Comparison of ENCODE assay signal across 15 cellular contexts in the genomic region with DNA sequence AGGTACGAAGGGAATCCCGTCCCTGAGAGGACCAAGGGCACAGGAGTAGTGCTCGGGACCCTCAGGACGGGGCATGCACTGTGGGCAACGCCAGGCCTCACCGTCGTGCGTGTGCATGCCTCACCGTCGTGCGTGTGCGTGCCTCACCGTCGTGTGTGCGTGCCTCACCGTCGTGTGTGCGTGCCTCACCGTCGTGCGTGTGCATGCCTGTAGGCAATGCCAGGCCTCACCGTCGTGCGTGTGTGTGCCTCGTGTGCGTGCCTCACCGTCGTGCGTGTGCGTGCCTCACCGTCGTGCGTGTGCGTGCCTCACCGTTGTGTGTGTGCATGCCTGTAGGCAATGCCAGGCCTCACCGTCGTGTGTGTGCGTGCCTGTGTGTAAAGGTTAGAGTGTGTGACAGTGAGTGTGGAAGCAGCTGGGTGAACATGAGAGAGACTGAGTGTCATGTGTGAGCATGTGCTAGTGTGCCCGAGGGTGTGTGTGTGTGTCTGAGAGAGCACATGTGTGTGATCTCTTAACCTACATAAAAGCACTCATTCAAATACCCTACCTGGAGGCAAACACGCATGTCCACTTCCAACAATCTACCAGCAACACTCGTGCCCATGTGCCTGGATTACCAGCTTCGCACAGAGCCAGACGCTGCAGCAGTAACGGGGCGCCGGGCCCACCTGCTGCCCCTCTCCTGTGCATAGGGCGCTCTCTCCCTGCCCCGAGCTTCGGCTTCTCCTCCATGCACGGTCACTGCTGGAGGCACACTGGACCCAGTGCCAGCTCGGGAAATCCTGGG. TPM values are rescaled to one million over a fixed set of nuclear protein-coding genes. Genes with fewer than 3 reads are reported as not detected.
A peak's percentile ranks its signal among the peaks of the same experiment; 100 is the strongest.
DNase-seq lines count a peak whose midpoint lies in the region; ATAC-seq, FAIRE-seq and TF ChIP-seq lines count a peak whose summit lies in the region.
"Had no signal": no experiment of that assay in that cellular context is flagged by ENCODE, and none has a peak within 500 bp of the region (broad histone marks: within the 10 kb centered on the region; RNA-seq: fewer than 3 reads in every experiment).

No MANE protein-coding gene starts in this region.

- no peak overlapping the region for H3K4me2 ChIP-seq in H1 (ENCODE audit: insufficient read depth in 1 of 2, low read depth in 2 of 2, low read length in 2 of 2)
- H3K4me2 ChIP-seq in neuronal stem cell (ENCODE audit: insufficient read depth, low read length, poor library complexity, severe bottlenecking) = no peak overlapping the region
- H3K4me2 ChIP-seq: PC-9 had no signal

- no peak for TF ChIP-seq POLR2A in H1 (IDR thresholded peaks at IDR 0.05; ENCODE audit: control extremely low read depth in 1 of 2, low read depth in 2 of 2, low read length in 2 of 2)

- no peak for FAIRE-seq in H1 (lab: Jason Lieb, UNC)

- H3K9ac ChIP-seq in H1 (replicated peaks in 1 of 4; ENCODE audit: extremely low read depth in 1 of 4, low read depth in 3 of 4, low read length in 3 of 4) (0 out of 7 replicates have a peak overlapping the region, but pooled peaks of 1 of the 4 experiments have one; percentile 2), neuronal stem cell (ENCODE audit: low read depth, low read length, poor library complexity) (peak overlapping the region; percentile 73)
- H3K9ac ChIP-seq: parathyroid adenoma had no signal

- H2AK5ac ChIP-seq in H1 (ENCODE audit: low read depth, low read length) (peak overlapping the region; percentile 94), neuronal stem cell (ENCODE audit: low read depth, low read length) (no peak overlapping the region)

- H3K18ac ChIP-seq in H1 (ENCODE audit: extremely low read depth, low read length) (no peak overlapping the region), neuronal stem cell (ENCODE audit: low read length) (peak overlapping the region; percentile 73)

- POLR2A ChIA-PET in H1 (lab: Charles Lee; ENCODE audit: partially characterized antibody) = no interaction called here

- H3K4me1 ChIP-seq in H1 (replicated peaks in 1 of 4; ENCODE audit: control insufficient read depth in 3 of 4, insufficient read depth in 4 of 4, low read length in 3 of 4) (peaks cover 0 to 6% (median 5%) of the 10 kb centered on the region in 4 experiments; a peak in 3 of 7 replicates), neuronal stem cell (ENCODE audit: control insufficient read depth in 2 of 2, insufficient read depth in 1 of 2, low read depth in 1 of 2, low read length in 2 of 2) (peaks cover 23 to 32% of the 10 kb centered on the region in 2 donors), upper lobe of right lung (peaks cover 5% of the 10 kb centered on the region)

- H3K36me3 ChIP-seq in H1 (ENCODE audit: control insufficient read depth in 2 of 4, insufficient read depth in 4 of 4, low read length in 3 of 4) (peaks cover 0 to 5% (median under 1%) of the 10 kb centered on the region in 4 experiments; a peak in 1 of 8 replicates), neuronal stem cell (replicated peaks in 1 of 2; ENCODE audit: control insufficient read depth in 2 of 2, insufficient read depth in 2 of 2, low read length in 2 of 2) (peaks cover 5 to 53% of the 10 kb centered on the region in 2 donors), upper lobe of right lung (no peaks in the 10 kb centered on the region)
- H3K36me3 ChIP-seq: MG63 had no signal

- no peak overlapping the region for H3K27ac ChIP-seq in H1 (ENCODE audit: low read depth, low read length)
- no peak overlapping the region for H3K27ac ChIP-seq in neuronal stem cell (replicated peaks; ENCODE audit: low read length)
- H3K27ac ChIP-seq in upper lobe of right lung = no peak overlapping the region
- H3K27ac ChIP-seq: parathyroid adenoma had no signal

- CTCF ChIA-PET in H1 (lab: Charles Lee; ENCODE audit: partially characterized antibody) = interaction anchor here (0.6 to 1.9 kb wide), 6 partner anchors 14 to 251 kb away, joined by 3 to 5 read pairs (median 4); no protein-coding TSS in a partner anchor

- H3K79me1 ChIP-seq in H1 (ENCODE audit: low read depth, low read length) (peaks cover 3% of the 10 kb centered on the region), neuronal stem cell (ENCODE audit: low read depth, low read length) (peaks cover 22% of the 10 kb centered on the region)

- no peak overlapping the region for H2BK20ac ChIP-seq in H1 (ENCODE audit: low read length)

- H4K5ac ChIP-seq in H1 (ENCODE audit: insufficient read length, low read depth, low read length) = no peak overlapping the region

- peak overlapping the region; percentile 19; the same call in 1 of the 2 replicates for H4K8ac ChIP-seq in H1 (ENCODE audit: extremely low read depth, insufficient read depth, low read length)
- peak overlapping the region; percentile 52 for H4K8ac ChIP-seq in neuronal stem cell (ENCODE audit: low read depth, low read length)

- TF ChIP-seq CTCF in H1 (IDR thresholded peaks at IDR 0.05; ENCODE audit: control extremely low read depth in 1 of 3, insufficient read depth in 1 of 3, low read depth in 1 of 3, low read length in 3 of 3) (no peak), upper lobe of right lung (IDR thresholded peaks at IDR 0.05) (no peak)

- no peaks in the 10 kb centered on the region for H3K23me2 ChIP-seq in H1 (ENCODE audit: low read depth, low read length)

- no peak overlapping the region for H3K14ac ChIP-seq in H1 (ENCODE audit: insufficient read length)
- peak overlapping the region; percentile 73 for H3K14ac ChIP-seq in neuronal stem cell (ENCODE audit: low read length)

- 94% methylated on average over 51 of the region's 51 CpGs; no CpG with 5 or more reads in 1 of the 2 experiments for WGBS in H1 (ENCODE audit: extremely low coverage in 1 of 2, insufficient coverage in 1 of 2, insufficient read length in 1 of 2, insufficient replicate concordance in 2 of 2, low coverage in 1 of 2, low lambda C conversion rate in 2 of 2, missing lambda C conversion rate in 1 of 2), 2 experiments
- WGBS in neuronal stem cell (ENCODE audit: extremely low coverage in 2 of 2, insufficient read length in 2 of 2, insufficient replicate concordance in 1 of 2), 2 donors = no CpG with 5 or more reads among the region's 51 CpGs

- intact Hi-C loops in upper lobe of right lung (cut with DNase I) = no loop called here

- H3K9me3 ChIP-seq in H1 (ENCODE audit: insufficient read depth in 2 of 2, low read depth in 1 of 2, low read length in 1 of 2) = no peaks in the 10 kb centered on the region
- no peaks in the 10 kb centered on the region for H3K9me3 ChIP-seq in neuronal stem cell (replicated peaks in 1 of 2; ENCODE audit: control insufficient read depth in 2 of 2, insufficient read depth in 1 of 2, low read depth in 1 of 2, low read length in 2 of 2)
- H3K9me3 ChIP-seq in upper lobe of right lung = no peaks in the 10 kb centered on the region
- H3K9me3 ChIP-seq: MG63 had no signal

- no peak for TF ChIP-seq EP300 in H1 (IDR thresholded peaks at IDR 0.05; ENCODE audit: borderline replicate concordance in 1 of 2, low read depth in 2 of 2, low read length in 2 of 2)

- H2BK15ac ChIP-seq in H1 (ENCODE audit: low read length) = 0 out of 2 replicates have a peak overlapping the region, but pooled peaks have one; percentile 77
- no peak overlapping the region for H2BK15ac ChIP-seq in neuronal stem cell (ENCODE audit: low read length)

- H3K4me3 ChIP-seq in H1 (ENCODE audit: extremely low read depth in 1 of 4, insufficient read depth in 2 of 4, low read depth in 3 of 4, low read length in 4 of 4) (no peak overlapping the region), neuronal stem cell (ENCODE audit: low read length in 2 of 2) (peak overlapping the region in 1 of 2 donors; percentile 2), upper lobe of right lung (no peak overlapping the region)
- H3K4me3 ChIP-seq: PC-9 had no signal

- peak overlapping the region; percentile 45 for H4K91ac ChIP-seq in H1 (replicated peaks; ENCODE audit: insufficient read length, low read length)
- H4K91ac ChIP-seq in neuronal stem cell (ENCODE audit: low read depth, low read length, poor library complexity) = no peak overlapping the region

- H3K23ac ChIP-seq in H1 (ENCODE audit: insufficient read length) (no peak overlapping the region), neuronal stem cell (ENCODE audit: low read depth, low read length, poor library complexity) (peak overlapping the region; percentile 96)

- peak; percentile 19 for DNase-seq in activated CD8-positive, alpha-beta memory T cell treated with anti-CD3 and anti-CD28 coated beads for 24 hours
- DNase-seq in activated CD8-positive, alpha-beta memory T cell treated with anti-CD3 and anti-CD28 coated beads, Interleukin-2, amount 50 U/mL, for 4 hours = no peak
- peak in 1 of 2 experiments; percentile 27 for DNase-seq in H1 (ENCODE audit: low read depth in 1 of 2, low spot score in 2 of 2)
- no peak for DNase-seq in neuronal stem cell (ENCODE audit: low spot score)
- DNase-seq in upper lobe of right lung = peak; percentile 53
- no peak for DNase-seq in putamen (ENCODE audit: low spot score)
- no peak for DNase-seq in activated CD4-positive, alpha-beta T cell treated with anti-CD3 and anti-CD28 coated beads, Interleukin-2, amount 50 U/mL, for 1 hour
- DNase-seq: activated CD8-positive, alpha-beta T cell treated with anti-CD3 and anti-CD28 coated beads, Interleukin-2, amount 10 ng/mL, durations not matched to agents 7 days and 5 days; activated naive CD8-positive, alpha-beta T cell treated with anti-CD3 and anti-CD28 coated beads, Interleukin-2, amount 10 ng/mL, durations not matched to agents 7 days and 5 days; MG63; NCI-H2171 treated with DMSO at 0.1 percent for 48 hours; PC-9; T-helper 9 cell had no signal

- TF ChIP-seq RAD21 in H1 (IDR thresholded peaks at IDR 0.05 in 1 of 2, conservative IDR thresholded peaks at IDR 0.05 in 1 of 2; ENCODE audit: low read depth in 2 of 2, low read length in 2 of 2) = no peak

- peaks cover 0 to 2% (median 0%) of the 10 kb centered on the region in 4 experiments; a peak in 2 of 7 replicates for H3K27me3 ChIP-seq in H1 (replicated peaks in 1 of 4; ENCODE audit: control insufficient read depth in 3 of 4, extremely low read depth in 1 of 4, insufficient read depth in 3 of 4, low read length in 3 of 4)
- H3K27me3 ChIP-seq in neuronal stem cell (ENCODE audit: control insufficient read depth in 3 of 3, insufficient read depth in 3 of 3, low read depth in 1 of 3, low read length in 3 of 3) = no peaks in the 10 kb centered on the region
- H3K27me3 ChIP-seq in upper lobe of right lung = no peaks in the 10 kb centered on the region
- H3K27me3 ChIP-seq: MG63 had no signal

- H2BK120ac ChIP-seq in H1 (replicated peaks; ENCODE audit: low read depth, low read length) = no peak overlapping the region
- no peak overlapping the region for H2BK120ac ChIP-seq in neuronal stem cell (ENCODE audit: low read depth, low read length)

- no peak overlapping the region for H2AFZ ChIP-seq in H1 (ENCODE audit: low read length)
- H2AFZ ChIP-seq in neuronal stem cell (ENCODE audit: low read length) = no peak overlapping the region
- H2AFZ ChIP-seq: parathyroid adenoma, PC-9 had no signal

- H3K4ac ChIP-seq in H1 (replicated peaks; ENCODE audit: insufficient read length, low read depth, low read length) (no peak overlapping the region), neuronal stem cell (ENCODE audit: low read length) (no peak overlapping the region)

- no peak for ATAC-seq in upper lobe of right lung
- ATAC-seq in GM21619 (IDR thresholded peaks at IDR 0.05; ENCODE audit: unreplicated experiment) = no peak
- ATAC-seq: activated CD8-positive, alpha-beta T cell treated with anti-CD3 and anti-CD28 coated beads, Interleukin-2, amount 10 ng/mL, durations not matched to agents 7 days and 5 days had no signal

- H4K20me1 ChIP-seq in H1 (replicated peaks in 1 of 2; ENCODE audit: control insufficient read depth in 1 of 2, insufficient read depth in 2 of 2, low read length in 2 of 2) = peaks cover 0 to 15% of the 10 kb centered on the region in 2 experiments

- H3K79me2 ChIP-seq in H1 (ENCODE audit: control insufficient read depth in 1 of 2, insufficient read depth in 2 of 2, low read length in 2 of 2) = peaks cover 0 to 10% of the 10 kb centered on the region in 2 experiments; a peak in 1 of 4 replicates

- peak overlapping the region; percentile 91 for H2BK5ac ChIP-seq in H1 (ENCODE audit: low read depth, low read length)
- H2BK5ac ChIP-seq in neuronal stem cell (ENCODE audit: low read length) = no peak overlapping the region

- H2BK12ac ChIP-seq in H1 (ENCODE audit: low read depth, low read length) = peak overlapping the region; percentile 61; the same call in 1 of the 2 replicates
- no peak overlapping the region for H2BK12ac ChIP-seq in neuronal stem cell (ENCODE audit: low read length)

- no peak overlapping the region for H3K56ac ChIP-seq in H1 (replicated peaks; ENCODE audit: insufficient read length, low read depth, low read length)

RNA-seq across cellular contexts. Expression of a gene that starts 36.3 kb away (rescaled TPM):
- total RNA-seq in H1 (2021; fragmentation: NEBNext Ultra II Directional; extraction: Animal tissue kit (Norgen Biotek cat#: 25700)) = 16.5 and 17.0 TPM in 2 replicates
- 7.3 and 9.2 TPM in 2 replicates for polyA plus RNA-seq in H1 (2011; rRNA removed)
- 9.3 TPM for polyA plus RNA-seq in H1 (2011; cell fraction: cytosol; rRNA removed)
- polyA plus RNA-seq in H1 (2011; cell fraction: nucleus; rRNA removed) = 15.7 TPM
- 8.0 to 13.2 TPM (median 9.8 TPM) in 4 replicates for polyA plus RNA-seq in H1 (2012, experiment 1 of 2)
- 3.3 TPM for polyA plus RNA-seq in H1 (2012, experiment 2 of 2)
- 4.8 TPM for polyA plus RNA-seq in H1 (2013, experiment 1 of 2)
- polyA plus RNA-seq in H1 (2013, experiment 2 of 2) = 4.1 TPM
- 13.4 and 18.4 TPM in 2 replicates for polyA minus RNA-seq in H1 (2011; rRNA and poly(A)+ RNA removed)
- 14.1 TPM for polyA minus RNA-seq in H1 (2011; cell fraction: cytosol; rRNA and poly(A)+ RNA removed)
- 25.4 TPM for polyA minus RNA-seq in H1 (2011; cell fraction: nucleus; rRNA and poly(A)+ RNA removed)
- polyA plus RNA-seq in neuronal stem cell (2013, experiment 1 of 2) = 40.4 TPM
- polyA plus RNA-seq in neuronal stem cell (2013, experiment 2 of 2) = 42.5 TPM
- 28.0 TPM for total RNA-seq in upper lobe of right lung

Comparison
In these comparisons a context has a peak if more than half of its experiments do, and no peak if none do; other contexts are left out.
1. DNase-seq: peak in activated CD8-positive, alpha-beta memory T cell treated with anti-CD3 and anti-CD28 coated beads for 24 hours (single experiment) and upper lobe of right lung (single experiment); none in activated CD8-positive, alpha-beta memory T cell treated with anti-CD3 and anti-CD28 coated beads, Interleukin-2, amount 50 U/mL, for 4 hours (single experiment), neuronal stem cell (single experiment), putamen (single experiment) and activated CD4-positive, alpha-beta T cell treated with anti-CD3 and anti-CD28 coated beads, Interleukin-2, amount 50 U/mL, for 1 hour (single experiment).